In the genomic region with DNA sequence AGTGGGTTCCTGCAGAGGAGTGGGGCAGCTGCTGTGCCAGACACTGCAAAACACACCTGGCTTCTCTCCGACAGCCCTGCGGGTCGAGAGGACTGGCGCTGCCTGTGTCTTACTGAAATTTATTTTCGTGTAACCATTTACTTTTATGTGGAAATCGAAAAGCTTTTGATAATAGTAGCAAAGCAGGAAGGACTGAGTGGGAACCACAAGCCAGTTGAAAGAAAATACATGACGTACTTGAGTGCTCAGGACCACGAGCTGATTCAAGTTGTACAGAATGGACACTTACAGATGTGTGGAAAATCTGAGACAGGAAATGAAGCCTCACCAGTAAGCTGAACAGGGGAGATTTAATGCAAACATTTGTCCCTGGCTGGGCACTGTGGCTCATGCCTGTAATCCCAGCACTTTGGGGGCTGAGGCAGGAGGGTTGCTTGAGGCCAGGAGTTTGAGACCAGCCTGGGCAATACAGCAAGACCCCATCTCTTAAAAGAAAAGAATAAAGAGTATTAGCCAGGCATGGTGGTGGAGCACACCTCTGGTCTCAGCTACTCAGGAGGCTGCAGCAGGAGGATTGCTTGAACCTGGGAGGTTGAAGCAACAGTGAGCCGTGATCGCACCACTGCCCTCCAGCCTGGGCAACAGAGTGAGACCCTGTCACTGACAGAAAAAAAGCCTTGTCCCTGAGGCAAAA, we compare ENCODE assay signal across 2 cellular contexts.
TF ChIP-seq lines count a peak whose summit lies in the region.

No MANE protein-coding gene starts in this region.

TF ChIP-seq in WTC11, 78 proteins besides CTCF, POLR2A, EP300 and RAD21:
- TF ChIP-seq ZNF263 (CRISPR knock-in tag; IDR thresholded peaks at IDR 0.05; ENCODE audit: low read depth) (no peak), SMAD3 (CRISPR knock-in tag; IDR thresholded peaks at IDR 0.05; ENCODE audit: borderline replicate concordance) (no peak), ZNF121 (CRISPR knock-in tag; IDR thresholded peaks at IDR 0.05) (peak; percentile 78), ZNF423 (CRISPR knock-in tag; IDR thresholded peaks at IDR 0.05) (no peak), MXD4 (CRISPR knock-in tag; IDR thresholded peaks at IDR 0.05; ENCODE audit: borderline replicate concordance) (no peak), ZSCAN18 (CRISPR knock-in tag; IDR thresholded peaks at IDR 0.05) (no peak)

TF ChIP-seq in K562, 482 proteins besides CTCF, POLR2A, EP300 and RAD21:
- TF ChIP-seq NR2F6 (CRISPR knock-in tag; IDR thresholded peaks at IDR 0.05) (no peak), ZNF121 (CRISPR knock-in tag; conservative IDR thresholded peaks at IDR 0.05) (peak; percentile 78)
- TF ChIP-seq, protein P1, sequence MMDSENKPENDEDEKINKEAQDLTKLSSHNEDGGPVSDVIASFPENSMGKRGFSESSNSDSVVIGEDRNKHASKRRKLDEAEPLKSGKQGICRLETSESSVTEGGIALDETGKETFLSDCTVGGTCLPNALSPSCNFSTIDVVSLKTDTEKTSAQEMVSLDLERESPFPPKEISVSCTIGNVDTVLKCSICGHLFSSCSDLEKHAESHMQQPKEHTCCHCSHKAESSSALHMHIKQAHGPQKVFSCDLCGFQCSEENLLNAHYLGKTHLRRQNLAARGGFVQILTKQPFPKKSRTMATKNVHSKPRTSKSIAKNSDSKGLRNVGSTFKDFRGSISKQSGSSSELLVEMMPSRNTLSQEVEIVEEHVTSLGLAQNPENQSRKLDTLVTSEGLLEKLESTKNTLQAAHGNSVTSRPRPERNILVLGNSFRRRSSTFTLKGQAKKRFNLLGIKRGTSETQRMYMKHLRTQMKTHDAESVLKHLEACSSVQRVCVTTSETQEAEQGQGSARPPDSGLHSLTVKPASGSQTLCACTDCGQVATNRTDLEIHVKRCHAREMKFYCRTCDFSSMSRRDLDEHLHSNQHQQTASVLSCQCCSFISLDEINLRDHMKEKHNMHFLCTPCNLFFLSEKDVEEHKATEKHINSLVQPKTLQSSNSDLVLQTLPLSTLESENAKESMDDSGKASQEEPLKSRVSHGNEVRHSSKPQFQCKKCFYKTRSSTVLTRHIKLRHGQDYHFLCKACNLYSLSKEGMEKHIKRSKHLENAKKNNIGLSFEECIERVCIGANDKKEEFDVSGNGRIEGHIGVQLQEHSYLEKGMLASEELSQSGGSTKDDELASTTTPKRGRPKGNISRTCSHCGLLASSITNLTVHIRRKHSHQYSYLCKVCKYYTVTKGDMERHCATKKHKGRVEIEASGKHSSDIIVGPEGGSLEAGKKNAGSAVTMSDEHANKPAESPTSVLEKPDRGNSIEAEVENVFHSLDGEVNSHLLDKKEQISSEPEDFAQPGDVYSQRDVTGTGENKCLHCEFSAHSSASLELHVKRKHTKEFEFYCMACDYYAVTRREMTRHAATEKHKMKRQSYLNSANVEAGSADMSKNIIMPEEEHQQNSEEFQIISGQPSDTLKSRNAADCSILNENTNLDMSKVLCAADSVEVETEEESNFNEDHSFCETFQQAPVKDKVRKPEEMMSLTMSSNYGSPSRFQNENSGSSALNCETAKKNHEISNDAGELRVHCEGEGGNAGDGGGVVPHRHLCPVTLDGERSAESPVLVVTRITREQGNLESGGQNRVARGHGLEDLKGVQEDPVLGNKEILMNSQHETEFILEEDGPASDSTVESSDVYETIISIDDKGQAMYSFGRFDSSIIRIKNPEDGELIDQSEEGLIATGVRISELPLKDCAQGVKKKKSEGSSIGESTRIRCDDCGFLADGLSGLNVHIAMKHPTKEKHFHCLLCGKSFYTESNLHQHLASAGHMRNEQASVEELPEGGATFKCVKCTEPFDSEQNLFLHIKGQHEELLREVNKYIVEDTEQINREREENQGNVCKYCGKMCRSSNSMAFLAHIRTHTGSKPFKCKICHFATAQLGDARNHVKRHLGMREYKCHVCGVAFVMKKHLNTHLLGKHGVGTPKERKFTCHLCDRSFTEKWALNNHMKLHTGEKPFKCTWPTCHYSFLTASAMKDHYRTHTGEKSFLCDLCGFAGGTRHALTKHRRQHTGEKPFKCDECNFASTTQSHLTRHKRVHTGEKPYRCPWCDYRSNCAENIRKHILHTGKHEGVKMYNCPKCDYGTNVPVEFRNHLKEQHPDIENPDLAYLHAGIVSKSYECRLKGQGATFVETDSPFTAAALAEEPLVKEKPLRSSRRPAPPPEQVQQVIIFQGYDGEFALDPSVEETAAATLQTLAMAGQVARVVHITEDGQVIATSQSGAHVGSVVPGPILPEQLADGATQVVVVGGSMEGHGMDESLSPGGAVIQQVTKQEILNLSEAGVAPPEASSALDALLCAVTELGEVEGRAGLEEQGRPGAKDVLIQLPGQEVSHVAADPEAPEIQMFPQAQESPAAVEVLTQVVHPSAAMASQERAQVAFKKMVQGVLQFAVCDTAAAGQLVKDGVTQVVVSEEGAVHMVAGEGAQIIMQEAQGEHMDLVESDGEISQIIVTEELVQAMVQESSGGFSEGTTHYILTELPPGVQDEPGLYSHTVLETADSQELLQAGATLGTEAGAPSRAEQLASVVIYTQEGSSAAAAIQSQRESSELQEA (IDR thresholded peaks at IDR 0.05; ENCODE audit: low read depth), result no peak
